13 cellular contexts compared by ENCODE assay signal in genomic region chr7:52504546-52504945, GRCh38.
A peak's percentile ranks its signal among the peaks of the same experiment; 100 is the strongest.
DNase-seq lines count a peak whose midpoint lies in the region; ATAC-seq and TF ChIP-seq lines count a peak whose summit lies in the region.
"Had no signal": no experiment of that assay in that cellular context is flagged by ENCODE, and none has a peak within 500 bp of the region (broad histone marks: within the 10 kb centered on the region; RNA-seq: fewer than 3 reads in every experiment).

No MANE protein-coding gene starts in this region.

- in situ Hi-C loops in mammary epithelial cell (cut with MboI; ENCODE audit: low sequenced_read_pairs in 2 of 2), result no loop called here

- H3K27me3 ChIP-seq in DOHH2 (ENCODE audit: control insufficient read depth, low read length) (no peaks in the 10 kb centered on the region), PC-3 (ENCODE audit: low read length) (no peaks in the 10 kb centered on the region), mammary epithelial cell (ENCODE audit: insufficient read depth, low read length) (no peaks in the 10 kb centered on the region), heart right ventricle (no peaks in the 10 kb centered on the region)

- peaks cover 63% of the 10 kb centered on the region for H3K4me1 ChIP-seq in DOHH2 (ENCODE audit: control insufficient read depth, low read length)
- H3K4me1 ChIP-seq in PC-3 (ENCODE audit: insufficient read depth, low read length), result no peaks in the 10 kb centered on the region
- H3K4me1 ChIP-seq in mammary epithelial cell (ENCODE audit: insufficient read depth, low read length), result peaks cover 8% of the 10 kb centered on the region
- H3K4me1 ChIP-seq in heart right ventricle, result no peaks in the 10 kb centered on the region
- H3K4me1 ChIP-seq: Caco-2 had no signal

- no peak for TF ChIP-seq CTCF in DOHH2 (IDR thresholded peaks at IDR 0.05; ENCODE audit: low read depth, low read length, poor library complexity, severe bottlenecking)
- TF ChIP-seq CTCF in PC-3 (conservative IDR thresholded peaks at IDR 0.05; ENCODE audit: low read depth, low read length), result no peak
- no peak for TF ChIP-seq CTCF in mammary epithelial cell (conservative IDR thresholded peaks at IDR 0.05 in 1 of 2, IDR thresholded peaks at IDR 0.05 in 1 of 2; ENCODE audit: extremely low read depth in 1 of 2, insufficient read depth in 1 of 2, low read depth in 1 of 2, low read length in 2 of 2)
- no peak for TF ChIP-seq CTCF in heart right ventricle (IDR thresholded peaks at IDR 0.05)

- 13% methylated on average over 1 of the region's 1 CpG for WGBS in mammary epithelial cell (ENCODE audit: low coverage, missing lambda C conversion rate)
- 69 to 72% methylated on average over 1 of the region's 1 CpG for WGBS in heart right ventricle, 2 donors

- ATAC-seq in PC-3 (no peak), heart right ventricle (no peak)
- no peak for ATAC-seq in naive thymus-derived CD8-positive, alpha-beta T cell
- ATAC-seq: HCT116 had no signal

- H3K4me1 Mint-ChIP-seq in naive thymus-derived CD8-positive, alpha-beta T cell, result peaks cover 0 to 3% (median 0%) of the 10 kb centered on the region in 4 donors
- H3K4me1 Mint-ChIP-seq: CD8-positive, alpha-beta memory T cell had no signal

- H3K27me3 Mint-ChIP-seq in naive thymus-derived CD8-positive, alpha-beta T cell, result no peaks in the 10 kb centered on the region
- H3K27me3 Mint-ChIP-seq: CD8-positive, alpha-beta memory T cell; IgD-negative memory B cell had no signal

- H3K9me3 ChIP-seq in DOHH2 (ENCODE audit: control insufficient read depth, insufficient read depth, low read length) (peaks cover 29% of the 10 kb centered on the region), PC-3 (ENCODE audit: low read length) (no peaks in the 10 kb centered on the region), mammary epithelial cell (replicated peaks; ENCODE audit: insufficient read depth, low read length) (no peaks in the 10 kb centered on the region), heart right ventricle (no peaks in the 10 kb centered on the region)

- H4K20me1 ChIP-seq in DOHH2 (ENCODE audit: control insufficient read depth, insufficient read depth, low read depth, low read length), result no peaks in the 10 kb centered on the region
- no peaks in the 10 kb centered on the region for H4K20me1 ChIP-seq in PC-3 (ENCODE audit: low read length)
- H4K20me1 ChIP-seq in mammary epithelial cell (ENCODE audit: insufficient read depth, low read length), result no peaks in the 10 kb centered on the region

- peaks cover 63% of the 10 kb centered on the region for H3K36me3 ChIP-seq in DOHH2 (ENCODE audit: control insufficient read depth, low read length)
- no peaks in the 10 kb centered on the region for H3K36me3 ChIP-seq in PC-3 (ENCODE audit: low read depth, low read length)
- no peaks in the 10 kb centered on the region for H3K36me3 ChIP-seq in mammary epithelial cell (ENCODE audit: insufficient read depth, low read length)
- H3K36me3 ChIP-seq in heart right ventricle, result no peaks in the 10 kb centered on the region

- H3K9me3 Mint-ChIP-seq in naive thymus-derived CD8-positive, alpha-beta T cell, result peaks cover 0 to 8% (median 2%) of the 10 kb centered on the region in 9 donors
- H3K9me3 Mint-ChIP-seq: CD14-positive monocyte had no signal

- BruUV-seq in PC-3 (replicated peaks; lab: Mats Ljungman, UMichigan) (no TSS peak), mammary epithelial cell (replicated peaks; lab: Mats Ljungman, UMichigan) (no TSS peak)

- intact Hi-C loops in PC-3 (cut with micrococcal nuclease) (no loop called here), mammary epithelial cell (cut with micrococcal nuclease) (loop anchor here (5.0 kb wide), 1 partner anchor 43 kb away; no protein-coding TSS in a partner anchor), heart right ventricle (cut with DNase I) (no loop called here)

- CTCF ChIA-PET in PC-3 (lab: Charles Lee), result no interaction called here
- CTCF ChIA-PET in mammary epithelial cell (lab: Charles Lee; ENCODE audit: low non-redundant PET), result no interaction called here

- H3K36me3 Mint-ChIP-seq in naive thymus-derived CD8-positive, alpha-beta T cell, result no peaks in the 10 kb centered on the region
- H3K36me3 Mint-ChIP-seq: CD14-positive monocyte; CD8-positive, alpha-beta memory T cell; IgD-negative memory B cell had no signal

- H2AFZ ChIP-seq in PC-3 (ENCODE audit: low read length) (no peak overlapping the region), mammary epithelial cell (ENCODE audit: low read depth, low read length) (peak overlapping the region; percentile 42)

- H3K27ac ChIP-seq in DOHH2 (ENCODE audit: low read depth, low read length), result peak overlapping the region; percentile 94
- H3K27ac ChIP-seq in PC-3 (ENCODE audit: low read length), result no peak overlapping the region
- no peak overlapping the region for H3K27ac ChIP-seq in mammary epithelial cell (ENCODE audit: insufficient read depth, low read depth, low read length)
- H3K27ac ChIP-seq in heart right ventricle, result no peak overlapping the region

- no peak overlapping the region for H3K4me2 ChIP-seq in DOHH2 (ENCODE audit: low read length)
- H3K4me2 ChIP-seq in PC-3 (ENCODE audit: low read length), result no peak overlapping the region
- H3K4me2 ChIP-seq in mammary epithelial cell (ENCODE audit: insufficient read depth, low read depth, low read length), result no peak overlapping the region

- no peak overlapping the region for H3K4me3 ChIP-seq in DOHH2 (ENCODE audit: low read length)
- H3K4me3 ChIP-seq in PC-3 (ENCODE audit: low read length), result no peak overlapping the region
- H3K4me3 ChIP-seq in mammary epithelial cell (replicated peaks in 1 of 3; ENCODE audit: insufficient read depth in 1 of 3, low read depth in 2 of 3, low read length in 3 of 3), result no peak overlapping the region
- no peak overlapping the region for H3K4me3 ChIP-seq in heart right ventricle

- H3K79me2 ChIP-seq in DOHH2 (ENCODE audit: control insufficient read depth, low read length) (no peaks in the 10 kb centered on the region), PC-3 (ENCODE audit: low read length) (no peaks in the 10 kb centered on the region), mammary epithelial cell (ENCODE audit: insufficient read depth, low read length) (no peaks in the 10 kb centered on the region)

- no peak overlapping the region for H3K4me3 Mint-ChIP-seq in naive thymus-derived CD8-positive, alpha-beta T cell
- H3K4me3 Mint-ChIP-seq: CD14-positive monocyte; CD8-positive, alpha-beta memory T cell; IgD-negative memory B cell had no signal

- dilution Hi-C loops in mammary epithelial cell (cut with HindIII; ENCODE audit: low sequenced_read_pairs), result no loop called here

- H3K9ac ChIP-seq in PC-3 (ENCODE audit: low read length) (no peak overlapping the region), mammary epithelial cell (ENCODE audit: insufficient read depth, low read length) (no peak overlapping the region)

- no peaks in the 10 kb centered on the region for H3K9me2 ChIP-seq in DOHH2 (replicated peaks; ENCODE audit: control insufficient read depth, low read length)
- no peaks in the 10 kb centered on the region for H3K9me2 ChIP-seq in PC-3 (replicated peaks; ENCODE audit: low read length)

- POLR2A ChIA-PET in PC-3 (lab: Charles Lee; ENCODE audit: unreplicated experiment), result no interaction called here
- POLR2A ChIA-PET in naive thymus-derived CD8-positive, alpha-beta T cell (lab: Charles Lee), result no interaction called here

- peak; percentile 10 for DNase-seq in PC-3
- no peak for DNase-seq in mammary epithelial cell
- DNase-seq in naive thymus-derived CD8-positive, alpha-beta T cell, result no peak
- DNase-seq in heart right ventricle, result no peak
- no peak for DNase-seq in cerebellum (ENCODE audit: low spot score)
- DNase-seq in DMS153 (lab: John Stamatoyannopoulos, UW), result no peak
- DNase-seq: Caco-2; CD8-positive, alpha-beta memory T cell; DMS53 had no signal

- H3F3A ChIP-seq in DOHH2 (ENCODE audit: control insufficient read depth, insufficient read depth) (peaks cover 32% of the 10 kb centered on the region), PC-3 (ENCODE audit: low read length, unreplicated experiment) (no peaks in the 10 kb centered on the region)

- H3K27ac Mint-ChIP-seq in naive thymus-derived CD8-positive, alpha-beta T cell, result no peak overlapping the region
- H3K27ac Mint-ChIP-seq: CD14-positive monocyte; CD8-positive, alpha-beta memory T cell; IgD-negative memory B cell had no signal
